1 cellular context compared by ENCODE assay signal in the genomic region with DNA sequence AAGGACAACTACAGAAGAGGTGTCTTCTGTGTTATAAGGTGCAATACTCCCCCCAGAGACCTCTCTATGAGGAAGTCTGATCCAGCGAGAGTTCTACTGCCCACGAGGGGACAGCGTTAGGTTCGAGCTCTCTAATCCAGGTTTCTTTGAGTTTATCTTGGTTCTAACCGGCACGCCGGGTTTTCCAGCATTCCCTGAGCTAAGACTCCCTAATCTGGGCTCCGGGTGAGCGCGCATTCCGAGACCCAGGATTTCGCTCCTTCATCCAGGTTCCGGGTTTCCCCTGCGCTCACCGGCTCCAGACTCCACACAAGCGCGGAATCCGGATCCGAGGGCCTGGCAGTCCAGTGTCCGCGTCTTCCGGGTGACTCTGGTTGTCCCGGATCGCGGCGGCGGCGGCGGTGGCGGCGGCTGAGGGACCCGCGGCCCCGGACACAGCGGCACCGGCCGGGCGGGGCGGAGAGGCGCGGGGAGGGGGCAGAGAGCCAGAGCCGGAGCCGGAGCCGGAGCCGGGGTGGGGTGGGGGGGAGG.
TF ChIP-seq lines count a peak whose summit lies in the region.

TSS of gene ZNF609 (plus strand) at position 373 of the 531 bp plus-strand sequence. CDS start 38,842 bp downstream, outside the sequence.

TF ChIP-seq in K562, 482 proteins besides CTCF, POLR2A, EP300 and RAD21 (continued from another document and continues in another):
- TF ChIP-seq, protein P1, sequence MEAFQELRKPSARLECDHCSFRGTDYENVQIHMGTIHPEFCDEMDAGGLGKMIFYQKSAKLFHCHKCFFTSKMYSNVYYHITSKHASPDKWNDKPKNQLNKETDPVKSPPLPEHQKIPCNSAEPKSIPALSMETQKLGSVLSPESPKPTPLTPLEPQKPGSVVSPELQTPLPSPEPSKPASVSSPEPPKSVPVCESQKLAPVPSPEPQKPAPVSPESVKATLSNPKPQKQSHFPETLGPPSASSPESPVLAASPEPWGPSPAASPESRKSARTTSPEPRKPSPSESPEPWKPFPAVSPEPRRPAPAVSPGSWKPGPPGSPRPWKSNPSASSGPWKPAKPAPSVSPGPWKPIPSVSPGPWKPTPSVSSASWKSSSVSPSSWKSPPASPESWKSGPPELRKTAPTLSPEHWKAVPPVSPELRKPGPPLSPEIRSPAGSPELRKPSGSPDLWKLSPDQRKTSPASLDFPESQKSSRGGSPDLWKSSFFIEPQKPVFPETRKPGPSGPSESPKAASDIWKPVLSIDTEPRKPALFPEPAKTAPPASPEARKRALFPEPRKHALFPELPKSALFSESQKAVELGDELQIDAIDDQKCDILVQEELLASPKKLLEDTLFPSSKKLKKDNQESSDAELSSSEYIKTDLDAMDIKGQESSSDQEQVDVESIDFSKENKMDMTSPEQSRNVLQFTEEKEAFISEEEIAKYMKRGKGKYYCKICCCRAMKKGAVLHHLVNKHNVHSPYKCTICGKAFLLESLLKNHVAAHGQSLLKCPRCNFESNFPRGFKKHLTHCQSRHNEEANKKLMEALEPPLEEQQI (IDR thresholded peaks at IDR 0.05): peak; percentile 74; the same call in 1 of the 2 replicates
- no peak for TF ChIP-seq RBM39 (optimal IDR thresholded peaks at IDR 0.05; ENCODE audit: low read depth, low read length)
- peak; percentile 39; the same call in 1 of the 2 replicates for TF ChIP-seq ZNF384 (IDR thresholded peaks at IDR 0.05; ENCODE audit: low read depth, low read length)
- no peak for TF ChIP-seq HNRNPK (IDR thresholded peaks at IDR 0.05; ENCODE audit: low read depth, low read length, poor library complexity, severe bottlenecking)
- no peak for TF ChIP-seq ETV6 (IDR thresholded peaks at IDR 0.05; ENCODE audit: borderline replicate concordance in 1 of 2, low read depth in 2 of 2, low read length in 1 of 2)
- peak; percentile 47; the same call in 1 of the 2 replicates for TF ChIP-seq ETV6 (CRISPR knock-in tag; IDR thresholded peaks at IDR 0.05; ENCODE audit: borderline replicate concordance)
- TF ChIP-seq PHF21A (IDR thresholded peaks at IDR 0.05; ENCODE audit: borderline replicate concordance, low read depth): peak; percentile 73; the same call in 1 of the 2 replicates
- TF ChIP-seq NFIC (IDR thresholded peaks at IDR 0.05): 0 out of 2 replicates have a peak, but pooled peaks have one; percentile 11
- peak; percentile 86; the same call in 1 of the 2 replicates for TF ChIP-seq TARDBP (IDR thresholded peaks at IDR 0.05)
- TF ChIP-seq SREBF2 (CRISPR knock-in tag; IDR thresholded peaks at IDR 0.05): no peak
- peak; percentile 56 for TF ChIP-seq GABPA (tag; conservative IDR thresholded peaks at IDR 0.05; ENCODE audit: low read depth)
- no peak for TF ChIP-seq GTF3C2 (IDR thresholded peaks at IDR 0.05; ENCODE audit: borderline replicate concordance, extremely low read depth, insufficient read length)
- TF ChIP-seq SMC3 (conservative IDR thresholded peaks at IDR 0.05; ENCODE audit: insufficient read depth, low read depth, low read length): 0 out of 2 replicates have a peak, but pooled peaks have one; percentile 38
- TF ChIP-seq, protein P2, sequence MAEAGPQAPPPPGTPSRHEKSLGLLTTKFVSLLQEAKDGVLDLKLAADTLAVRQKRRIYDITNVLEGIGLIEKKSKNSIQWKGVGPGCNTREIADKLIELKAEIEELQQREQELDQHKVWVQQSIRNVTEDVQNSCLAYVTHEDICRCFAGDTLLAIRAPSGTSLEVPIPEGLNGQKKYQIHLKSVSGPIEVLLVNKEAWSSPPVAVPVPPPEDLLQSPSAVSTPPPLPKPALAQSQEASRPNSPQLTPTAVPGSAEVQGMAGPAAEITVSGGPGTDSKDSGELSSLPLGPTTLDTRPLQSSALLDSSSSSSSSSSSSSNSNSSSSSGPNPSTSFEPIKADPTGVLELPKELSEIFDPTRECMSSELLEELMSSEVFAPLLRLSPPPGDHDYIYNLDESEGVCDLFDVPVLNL (CRISPR knock-in tag; IDR thresholded peaks at IDR 0.05; ENCODE audit: low read depth): 0 out of 2 replicates have a peak, but pooled peaks have one; percentile 32
- TF ChIP-seq PTTG1 (tag; IDR thresholded peaks at IDR 0.05; ENCODE audit: low read depth): no peak
- TF ChIP-seq, protein P3, sequence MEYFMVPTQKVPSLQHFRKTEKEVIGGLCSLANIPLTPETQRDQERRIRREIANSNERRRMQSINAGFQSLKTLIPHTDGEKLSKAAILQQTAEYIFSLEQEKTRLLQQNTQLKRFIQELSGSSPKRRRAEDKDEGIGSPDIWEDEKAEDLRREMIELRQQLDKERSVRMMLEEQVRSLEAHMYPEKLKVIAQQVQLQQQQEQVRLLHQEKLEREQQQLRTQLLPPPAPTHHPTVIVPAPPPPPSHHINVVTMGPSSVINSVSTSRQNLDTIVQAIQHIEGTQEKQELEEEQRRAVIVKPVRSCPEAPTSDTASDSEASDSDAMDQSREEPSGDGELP (CRISPR knock-in tag; IDR thresholded peaks at IDR 0.05; ENCODE audit: borderline replicate concordance): peak; percentile 87; the same call in 1 of the 2 replicates
- 0 out of 2 replicates have a peak, but pooled peaks have one; percentile 9 for TF ChIP-seq PYGO2 (tag; IDR thresholded peaks at IDR 0.05)
- TF ChIP-seq, protein P4, sequence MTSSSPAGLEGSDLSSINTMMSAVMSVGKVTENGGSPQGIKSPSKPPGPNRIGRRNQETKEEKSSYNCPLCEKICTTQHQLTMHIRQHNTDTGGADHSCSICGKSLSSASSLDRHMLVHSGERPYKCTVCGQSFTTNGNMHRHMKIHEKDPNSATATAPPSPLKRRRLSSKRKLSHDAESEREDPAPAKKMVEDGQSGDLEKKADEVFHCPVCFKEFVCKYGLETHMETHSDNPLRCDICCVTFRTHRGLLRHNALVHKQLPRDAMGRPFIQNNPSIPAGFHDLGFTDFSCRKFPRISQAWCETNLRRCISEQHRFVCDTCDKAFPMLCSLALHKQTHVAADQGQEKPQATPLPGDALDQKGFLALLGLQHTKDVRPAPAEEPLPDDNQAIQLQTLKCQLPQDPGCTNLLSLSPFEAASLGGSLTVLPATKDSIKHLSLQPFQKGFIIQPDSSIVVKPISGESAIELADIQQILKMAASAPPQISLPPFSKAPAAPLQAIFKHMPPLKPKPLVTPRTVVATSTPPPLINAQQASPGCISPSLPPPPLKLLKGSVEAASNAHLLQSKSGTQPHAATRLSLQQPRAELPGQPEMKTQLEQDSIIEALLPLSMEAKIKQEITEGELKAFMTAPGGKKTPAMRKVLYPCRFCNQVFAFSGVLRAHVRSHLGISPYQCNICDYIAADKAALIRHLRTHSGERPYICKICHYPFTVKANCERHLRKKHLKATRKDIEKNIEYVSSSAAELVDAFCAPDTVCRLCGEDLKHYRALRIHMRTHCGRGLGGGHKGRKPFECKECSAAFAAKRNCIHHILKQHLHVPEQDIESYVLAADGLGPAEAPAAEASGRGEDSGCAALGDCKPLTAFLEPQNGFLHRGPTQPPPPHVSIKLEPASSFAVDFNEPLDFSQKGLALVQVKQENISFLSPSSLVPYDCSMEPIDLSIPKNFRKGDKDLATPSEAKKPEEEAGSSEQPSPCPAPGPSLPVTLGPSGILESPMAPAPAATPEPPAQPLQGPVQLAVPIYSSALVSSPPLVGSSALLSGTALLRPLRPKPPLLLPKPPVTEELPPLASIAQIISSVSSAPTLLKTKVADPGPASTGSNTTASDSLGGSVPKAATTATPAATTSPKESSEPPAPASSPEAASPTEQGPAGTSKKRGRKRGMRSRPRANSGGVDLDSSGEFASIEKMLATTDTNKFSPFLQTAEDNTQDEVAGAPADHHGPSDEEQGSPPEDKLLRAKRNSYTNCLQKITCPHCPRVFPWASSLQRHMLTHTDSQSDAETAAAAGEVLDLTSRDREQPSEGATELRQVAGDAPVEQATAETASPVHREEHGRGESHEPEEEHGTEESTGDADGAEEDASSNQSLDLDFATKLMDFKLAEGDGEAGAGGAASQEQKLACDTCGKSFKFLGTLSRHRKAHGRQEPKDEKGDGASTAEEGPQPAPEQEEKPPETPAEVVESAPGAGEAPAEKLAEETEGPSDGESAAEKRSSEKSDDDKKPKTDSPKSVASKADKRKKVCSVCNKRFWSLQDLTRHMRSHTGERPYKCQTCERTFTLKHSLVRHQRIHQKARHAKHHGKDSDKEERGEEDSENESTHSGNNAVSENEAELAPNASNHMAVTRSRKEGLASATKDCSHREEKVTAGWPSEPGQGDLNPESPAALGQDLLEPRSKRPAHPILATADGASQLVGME (CRISPR knock-in tag; IDR thresholded peaks at IDR 0.05): peak; percentile 94
- TF ChIP-seq, protein P5, sequence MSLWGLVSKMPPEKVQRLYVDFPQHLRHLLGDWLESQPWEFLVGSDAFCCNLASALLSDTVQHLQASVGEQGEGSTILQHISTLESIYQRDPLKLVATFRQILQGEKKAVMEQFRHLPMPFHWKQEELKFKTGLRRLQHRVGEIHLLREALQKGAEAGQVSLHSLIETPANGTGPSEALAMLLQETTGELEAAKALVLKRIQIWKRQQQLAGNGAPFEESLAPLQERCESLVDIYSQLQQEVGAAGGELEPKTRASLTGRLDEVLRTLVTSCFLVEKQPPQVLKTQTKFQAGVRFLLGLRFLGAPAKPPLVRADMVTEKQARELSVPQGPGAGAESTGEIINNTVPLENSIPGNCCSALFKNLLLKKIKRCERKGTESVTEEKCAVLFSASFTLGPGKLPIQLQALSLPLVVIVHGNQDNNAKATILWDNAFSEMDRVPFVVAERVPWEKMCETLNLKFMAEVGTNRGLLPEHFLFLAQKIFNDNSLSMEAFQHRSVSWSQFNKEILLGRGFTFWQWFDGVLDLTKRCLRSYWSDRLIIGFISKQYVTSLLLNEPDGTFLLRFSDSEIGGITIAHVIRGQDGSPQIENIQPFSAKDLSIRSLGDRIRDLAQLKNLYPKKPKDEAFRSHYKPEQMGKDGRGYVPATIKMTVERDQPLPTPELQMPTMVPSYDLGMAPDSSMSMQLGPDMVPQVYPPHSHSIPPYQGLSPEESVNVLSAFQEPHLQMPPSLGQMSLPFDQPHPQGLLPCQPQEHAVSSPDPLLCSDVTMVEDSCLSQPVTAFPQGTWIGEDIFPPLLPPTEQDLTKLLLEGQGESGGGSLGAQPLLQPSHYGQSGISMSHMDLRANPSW (CRISPR knock-in tag; IDR thresholded peaks at IDR 0.05): no peak
- TF ChIP-seq FIP1L1 (IDR thresholded peaks at IDR 0.05; ENCODE audit: low read depth, low read length, poor library complexity, severe bottlenecking): peak; percentile 87
- TF ChIP-seq, protein P6, sequence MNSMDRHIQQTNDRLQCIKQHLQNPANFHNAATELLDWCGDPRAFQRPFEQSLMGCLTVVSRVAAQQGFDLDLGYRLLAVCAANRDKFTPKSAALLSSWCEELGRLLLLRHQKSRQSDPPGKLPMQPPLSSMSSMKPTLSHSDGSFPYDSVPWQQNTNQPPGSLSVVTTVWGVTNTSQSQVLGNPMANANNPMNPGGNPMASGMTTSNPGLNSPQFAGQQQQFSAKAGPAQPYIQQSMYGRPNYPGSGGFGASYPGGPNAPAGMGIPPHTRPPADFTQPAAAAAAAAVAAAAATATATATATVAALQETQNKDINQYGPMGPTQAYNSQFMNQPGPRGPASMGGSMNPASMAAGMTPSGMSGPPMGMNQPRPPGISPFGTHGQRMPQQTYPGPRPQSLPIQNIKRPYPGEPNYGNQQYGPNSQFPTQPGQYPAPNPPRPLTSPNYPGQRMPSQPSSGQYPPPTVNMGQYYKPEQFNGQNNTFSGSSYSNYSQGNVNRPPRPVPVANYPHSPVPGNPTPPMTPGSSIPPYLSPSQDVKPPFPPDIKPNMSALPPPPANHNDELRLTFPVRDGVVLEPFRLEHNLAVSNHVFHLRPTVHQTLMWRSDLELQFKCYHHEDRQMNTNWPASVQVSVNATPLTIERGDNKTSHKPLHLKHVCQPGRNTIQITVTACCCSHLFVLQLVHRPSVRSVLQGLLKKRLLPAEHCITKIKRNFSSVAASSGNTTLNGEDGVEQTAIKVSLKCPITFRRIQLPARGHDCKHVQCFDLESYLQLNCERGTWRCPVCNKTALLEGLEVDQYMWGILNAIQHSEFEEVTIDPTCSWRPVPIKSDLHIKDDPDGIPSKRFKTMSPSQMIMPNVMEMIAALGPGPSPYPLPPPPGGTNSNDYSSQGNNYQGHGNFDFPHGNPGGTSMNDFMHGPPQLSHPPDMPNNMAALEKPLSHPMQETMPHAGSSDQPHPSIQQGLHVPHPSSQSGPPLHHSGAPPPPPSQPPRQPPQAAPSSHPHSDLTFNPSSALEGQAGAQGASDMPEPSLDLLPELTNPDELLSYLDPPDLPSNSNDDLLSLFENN (IDR thresholded peaks at IDR 0.05; ENCODE audit: low read depth in 2 of 2, low read length in 2 of 2): peak in 1 of 2 experiments; percentile 79; a peak in 1 of 4 replicates
- TF ChIP-seq, protein P7, sequence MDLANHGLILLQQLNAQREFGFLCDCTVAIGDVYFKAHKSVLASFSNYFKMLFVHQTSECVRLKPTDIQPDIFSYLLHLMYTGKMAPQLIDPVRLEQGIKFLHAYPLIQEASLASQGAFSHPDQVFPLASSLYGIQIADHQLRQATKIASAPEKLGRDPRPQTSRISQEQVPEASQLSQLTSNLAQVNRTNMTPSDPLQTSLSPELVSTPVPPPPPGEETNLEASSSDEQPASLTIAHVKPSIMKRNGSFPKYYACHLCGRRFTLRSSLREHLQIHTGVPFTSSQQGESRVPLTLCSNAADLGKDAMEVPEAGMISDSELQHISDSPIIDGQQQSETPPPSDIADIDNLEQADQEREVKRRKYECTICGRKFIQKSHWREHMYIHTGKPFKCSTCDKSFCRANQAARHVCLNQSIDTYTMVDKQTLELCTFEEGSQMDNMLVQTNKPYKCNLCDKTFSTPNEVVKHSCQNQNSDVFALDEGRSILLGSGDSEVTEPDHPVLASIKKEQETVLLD (IDR thresholded peaks at IDR 0.05): peak; percentile 74
- TF ChIP-seq KDM5B (IDR thresholded peaks at IDR 0.05; ENCODE audit: insufficient replicate concordance, low read depth, low read length): peak; percentile 58
- peak; percentile 18; the same call in 1 of the 2 replicates for TF ChIP-seq ZBTB12 (CRISPR knock-in tag; IDR thresholded peaks at IDR 0.05)
- no peak for TF ChIP-seq U2AF1 (optimal IDR thresholded peaks at IDR 0.05; ENCODE audit: low read depth, low read length)
